Comparison of ENCODE assay signal across 1 cellular context in the genomic region with DNA sequence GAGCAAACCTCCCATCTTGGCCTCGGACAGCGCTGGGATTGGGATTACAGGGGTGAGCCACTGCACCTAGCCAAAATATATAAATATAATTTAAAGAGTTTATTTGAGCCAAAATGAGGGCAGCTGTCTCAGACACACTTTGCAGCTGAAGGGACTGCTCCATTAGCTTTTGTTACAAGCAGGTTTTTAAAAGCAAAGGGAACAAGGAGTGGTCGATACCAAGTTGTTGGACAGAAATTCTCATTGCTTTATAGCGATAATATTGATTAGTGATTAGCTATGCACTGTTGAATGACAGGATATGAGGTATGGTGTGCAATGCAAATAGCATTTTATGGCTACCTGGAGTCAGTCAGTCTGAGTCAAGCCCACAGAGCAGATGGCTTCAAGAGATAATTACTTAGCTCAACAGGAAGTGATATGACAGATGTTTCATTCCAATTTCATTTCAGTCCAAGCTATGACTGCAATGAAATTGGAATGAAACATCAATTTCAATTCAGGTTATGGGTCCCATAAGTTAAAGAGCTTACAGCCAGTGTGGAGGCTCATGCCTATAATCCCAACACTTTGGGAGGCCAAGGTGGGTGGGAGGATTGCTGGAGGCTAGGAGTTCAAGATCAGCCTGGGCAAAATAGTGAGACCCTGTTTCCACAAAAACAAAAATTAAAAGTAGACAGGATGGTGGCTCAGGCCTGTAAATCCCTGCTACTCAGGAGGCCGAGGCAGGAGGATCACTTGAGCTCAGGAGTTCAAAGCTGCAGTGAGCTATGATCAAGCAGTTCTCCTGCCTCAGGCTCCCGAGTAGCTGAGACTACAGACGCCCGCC.
A peak's percentile ranks its signal among the peaks of the same experiment; 100 is the strongest.
TF ChIP-seq lines count a peak whose summit lies in the region.

No MANE protein-coding gene starts in this region.

TF ChIP-seq in K562, 482 proteins besides CTCF, POLR2A, EP300 and RAD21 (continued from another document and continues in another):
- TF ChIP-seq, protein P1, sequence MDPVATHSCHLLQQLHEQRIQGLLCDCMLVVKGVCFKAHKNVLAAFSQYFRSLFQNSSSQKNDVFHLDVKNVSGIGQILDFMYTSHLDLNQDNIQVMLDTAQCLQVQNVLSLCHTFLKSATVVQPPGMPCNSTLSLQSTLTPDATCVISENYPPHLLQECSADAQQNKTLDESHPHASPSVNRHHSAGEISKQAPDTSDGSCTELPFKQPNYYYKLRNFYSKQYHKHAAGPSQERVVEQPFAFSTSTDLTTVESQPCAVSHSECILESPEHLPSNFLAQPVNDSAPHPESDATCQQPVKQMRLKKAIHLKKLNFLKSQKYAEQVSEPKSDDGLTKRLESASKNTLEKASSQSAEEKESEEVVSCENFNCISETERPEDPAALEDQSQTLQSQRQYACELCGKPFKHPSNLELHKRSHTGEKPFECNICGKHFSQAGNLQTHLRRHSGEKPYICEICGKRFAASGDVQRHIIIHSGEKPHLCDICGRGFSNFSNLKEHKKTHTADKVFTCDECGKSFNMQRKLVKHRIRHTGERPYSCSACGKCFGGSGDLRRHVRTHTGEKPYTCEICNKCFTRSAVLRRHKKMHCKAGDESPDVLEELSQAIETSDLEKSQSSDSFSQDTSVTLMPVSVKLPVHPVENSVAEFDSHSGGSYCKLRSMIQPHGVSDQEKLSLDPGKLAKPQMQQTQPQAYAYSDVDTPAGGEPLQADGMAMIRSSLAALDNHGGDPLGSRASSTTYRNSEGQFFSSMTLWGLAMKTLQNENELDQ (CRISPR knock-in tag; IDR thresholded peaks at IDR 0.05; ENCODE audit: borderline replicate concordance): no peak
- TF ChIP-seq SMARCA5 (IDR thresholded peaks at IDR 0.05) (peak; percentile 61), SMARCA4 (IDR thresholded peaks at IDR 0.05) (peak; percentile 98), ZNF707 (CRISPR knock-in tag; conservative IDR thresholded peaks at IDR 0.05) (no peak), NEUROD1 (IDR thresholded peaks at IDR 0.05; ENCODE audit: borderline replicate concordance, low read depth, low read length, partially characterized antibody) (peak; percentile 54), NCOA2 (IDR thresholded peaks at IDR 0.05; ENCODE audit: partially characterized antibody in 2 of 2) (peak in 1 of 2 experiments; percentile 10), NR3C1 (CRISPR knock-in tag; IDR thresholded peaks at IDR 0.05) (no peak), ZNF134 (CRISPR knock-in tag; conservative IDR thresholded peaks at IDR 0.05) (no peak), FOXJ3 (CRISPR knock-in tag; IDR thresholded peaks at IDR 0.05) (no peak), FOXK2 (conservative IDR thresholded peaks at IDR 0.05 in 1 of 2, IDR thresholded peaks at IDR 0.05 in 1 of 2; ENCODE audit: low read depth in 2 of 2) (peak; percentile 16 to 20; a peak in 1 of 4 replicates), ZBTB1 (CRISPR knock-in tag; IDR thresholded peaks at IDR 0.05; ENCODE audit: borderline replicate concordance, low read depth) (no peak), FOXM1 (IDR thresholded peaks at IDR 0.05; ENCODE audit: low read depth) (peak; percentile 73; the same call in 1 of the 2 replicates), FOXM1 (CRISPR knock-in tag; IDR thresholded peaks at IDR 0.05; ENCODE audit: low read depth) (no peak), NR4A1 (CRISPR knock-in tag; IDR thresholded peaks at IDR 0.05) (no peak), NR4A1 (tag; IDR thresholded peaks at IDR 0.05) (0 out of 2 replicates have a peak, but pooled peaks have one; percentile 58), PHB (CRISPR knock-in tag; IDR thresholded peaks at IDR 0.05) (no peak), CBX5 (IDR thresholded peaks at IDR 0.05; ENCODE audit: borderline replicate concordance, low read depth) (no peak), CHCHD3 (CRISPR knock-in tag; IDR thresholded peaks at IDR 0.05) (no peak), FOXA3 (CRISPR knock-in tag; conservative IDR thresholded peaks at IDR 0.05 in 1 of 2, IDR thresholded peaks at IDR 0.05 in 1 of 2) (peak in 1 of 2 experiments; percentile 70; a peak in 2 of 4 replicates), DDX20 (tag; IDR thresholded peaks at IDR 0.05; ENCODE audit: low read depth) (0 out of 2 replicates have a peak, but pooled peaks have one; percentile 13), SMAD3 (CRISPR knock-in tag; conservative IDR thresholded peaks at IDR 0.05) (peak; percentile 80; the same call in 1 of the 2 replicates), EP400 (IDR thresholded peaks at IDR 0.05) (peak; percentile 69), BACH1 (tag; IDR thresholded peaks at IDR 0.05) (no peak), ZNF143 (CRISPR knock-in tag; IDR thresholded peaks at IDR 0.05) (no peak), RFX1 (IDR thresholded peaks at IDR 0.05) (no peak), MCM5 (IDR thresholded peaks at IDR 0.05; ENCODE audit: low read depth) (no peak), MTA2 (IDR thresholded peaks at IDR 0.05; ENCODE audit: low read depth) (peak; percentile 81), MEF2D (tag; conservative IDR thresholded peaks at IDR 0.05; ENCODE audit: low read depth) (peak; percentile 43; the same call in 1 of the 2 replicates), PHTF2 (CRISPR knock-in tag; IDR thresholded peaks at IDR 0.05) (no peak), CBFA2T2 (conservative IDR thresholded peaks at IDR 0.05) (peak; percentile 73), SREBF1 (IDR thresholded peaks at IDR 0.05; ENCODE audit: borderline replicate concordance, low read depth, low read length) (no peak), FOSL1 (tag; conservative IDR thresholded peaks at IDR 0.05) (peak; percentile 92), ZNF780A (CRISPR knock-in tag; IDR thresholded peaks at IDR 0.05) (no peak), CREM (IDR thresholded peaks at IDR 0.05; ENCODE audit: low read depth) (peak; percentile 64; the same call in 1 of the 2 replicates), POLR2G (IDR thresholded peaks at IDR 0.05; ENCODE audit: low read depth, low read length) (no peak)
- TF ChIP-seq, protein P2, sequence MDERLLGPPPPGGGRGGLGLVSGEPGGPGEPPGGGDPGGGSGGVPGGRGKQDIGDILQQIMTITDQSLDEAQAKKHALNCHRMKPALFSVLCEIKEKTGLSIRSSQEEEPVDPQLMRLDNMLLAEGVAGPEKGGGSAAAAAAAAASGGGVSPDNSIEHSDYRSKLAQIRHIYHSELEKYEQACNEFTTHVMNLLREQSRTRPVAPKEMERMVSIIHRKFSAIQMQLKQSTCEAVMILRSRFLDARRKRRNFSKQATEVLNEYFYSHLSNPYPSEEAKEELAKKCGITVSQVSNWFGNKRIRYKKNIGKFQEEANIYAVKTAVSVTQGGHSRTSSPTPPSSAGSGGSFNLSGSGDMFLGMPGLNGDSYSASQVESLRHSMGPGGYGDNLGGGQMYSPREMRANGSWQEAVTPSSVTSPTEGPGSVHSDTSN (CRISPR knock-in tag; IDR thresholded peaks at IDR 0.05; ENCODE audit: low read depth): no peak
- TF ChIP-seq, protein P2 (tag; conservative IDR thresholded peaks at IDR 0.05; ENCODE audit: low read depth): peak; percentile 82
- TF ChIP-seq, protein P3, sequence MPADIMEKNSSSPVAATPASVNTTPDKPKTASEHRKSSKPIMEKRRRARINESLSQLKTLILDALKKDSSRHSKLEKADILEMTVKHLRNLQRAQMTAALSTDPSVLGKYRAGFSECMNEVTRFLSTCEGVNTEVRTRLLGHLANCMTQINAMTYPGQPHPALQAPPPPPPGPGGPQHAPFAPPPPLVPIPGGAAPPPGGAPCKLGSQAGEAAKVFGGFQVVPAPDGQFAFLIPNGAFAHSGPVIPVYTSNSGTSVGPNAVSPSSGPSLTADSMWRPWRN (IDR thresholded peaks at IDR 0.05; ENCODE audit: low read depth): peak; percentile 62
- TF ChIP-seq, protein P4, sequence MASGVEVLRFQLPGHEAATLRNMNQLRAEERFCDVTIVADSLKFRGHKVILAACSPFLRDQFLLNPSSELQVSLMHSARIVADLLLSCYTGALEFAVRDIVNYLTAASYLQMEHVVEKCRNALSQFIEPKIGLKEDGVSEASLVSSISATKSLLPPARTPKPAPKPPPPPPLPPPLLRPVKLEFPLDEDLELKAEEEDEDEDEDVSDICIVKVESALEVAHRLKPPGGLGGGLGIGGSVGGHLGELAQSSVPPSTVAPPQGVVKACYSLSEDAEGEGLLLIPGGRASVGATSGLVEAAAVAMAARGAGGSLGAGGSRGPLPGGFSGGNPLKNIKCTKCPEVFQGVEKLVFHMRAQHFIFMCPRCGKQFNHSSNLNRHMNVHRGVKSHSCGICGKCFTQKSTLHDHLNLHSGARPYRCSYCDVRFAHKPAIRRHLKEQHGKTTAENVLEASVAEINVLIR (CRISPR knock-in tag; IDR thresholded peaks at IDR 0.05): no peak
- TF ChIP-seq, protein P5, sequence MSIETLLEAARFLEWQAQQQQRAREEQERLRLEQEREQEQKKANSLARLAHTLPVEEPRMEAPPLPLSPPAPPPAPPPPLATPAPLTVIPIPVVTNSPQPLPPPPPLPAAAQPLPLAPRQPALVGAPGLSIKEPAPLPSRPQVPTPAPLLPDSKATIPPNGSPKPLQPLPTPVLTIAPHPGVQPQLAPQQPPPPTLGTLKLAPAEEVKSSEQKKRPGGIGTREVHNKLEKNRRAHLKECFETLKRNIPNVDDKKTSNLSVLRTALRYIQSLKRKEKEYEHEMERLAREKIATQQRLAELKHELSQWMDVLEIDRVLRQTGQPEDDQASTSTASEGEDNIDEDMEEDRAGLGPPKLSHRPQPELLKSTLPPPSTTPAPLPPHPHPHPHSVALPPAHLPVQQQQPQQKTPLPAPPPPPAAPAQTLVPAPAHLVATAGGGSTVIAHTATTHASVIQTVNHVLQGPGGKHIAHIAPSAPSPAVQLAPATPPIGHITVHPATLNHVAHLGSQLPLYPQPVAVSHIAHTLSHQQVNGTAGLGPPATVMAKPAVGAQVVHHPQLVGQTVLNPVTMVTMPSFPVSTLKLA (conservative IDR thresholded peaks at IDR 0.05): no peak; a peak in 1 of 4 replicates
- TF ChIP-seq, protein P6, sequence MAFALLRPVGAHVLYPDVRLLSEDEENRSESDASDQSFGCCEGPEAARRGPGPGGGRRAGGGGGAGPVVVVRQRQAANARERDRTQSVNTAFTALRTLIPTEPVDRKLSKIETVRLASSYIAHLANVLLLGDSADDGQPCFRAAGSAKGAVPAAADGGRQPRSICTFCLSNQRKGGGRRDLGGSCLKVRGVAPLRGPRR (CRISPR knock-in tag; IDR thresholded peaks at IDR 0.05): peak; percentile 35; the same call in 1 of the 2 replicates
- TF ChIP-seq, protein P7, sequence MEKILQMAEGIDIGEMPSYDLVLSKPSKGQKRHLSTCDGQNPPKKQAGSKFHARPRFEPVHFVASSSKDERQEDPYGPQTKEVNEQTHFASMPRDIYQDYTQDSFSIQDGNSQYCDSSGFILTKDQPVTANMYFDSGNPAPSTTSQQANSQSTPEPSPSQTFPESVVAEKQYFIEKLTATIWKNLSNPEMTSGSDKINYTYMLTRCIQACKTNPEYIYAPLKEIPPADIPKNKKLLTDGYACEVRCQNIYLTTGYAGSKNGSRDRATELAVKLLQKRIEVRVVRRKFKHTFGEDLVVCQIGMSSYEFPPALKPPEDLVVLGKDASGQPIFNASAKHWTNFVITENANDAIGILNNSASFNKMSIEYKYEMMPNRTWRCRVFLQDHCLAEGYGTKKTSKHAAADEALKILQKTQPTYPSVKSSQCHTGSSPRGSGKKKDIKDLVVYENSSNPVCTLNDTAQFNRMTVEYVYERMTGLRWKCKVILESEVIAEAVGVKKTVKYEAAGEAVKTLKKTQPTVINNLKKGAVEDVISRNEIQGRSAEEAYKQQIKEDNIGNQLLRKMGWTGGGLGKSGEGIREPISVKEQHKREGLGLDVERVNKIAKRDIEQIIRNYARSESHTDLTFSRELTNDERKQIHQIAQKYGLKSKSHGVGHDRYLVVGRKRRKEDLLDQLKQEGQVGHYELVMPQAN (IDR thresholded peaks at IDR 0.05; ENCODE audit: borderline replicate concordance): no peak
- TF ChIP-seq, protein P8, sequence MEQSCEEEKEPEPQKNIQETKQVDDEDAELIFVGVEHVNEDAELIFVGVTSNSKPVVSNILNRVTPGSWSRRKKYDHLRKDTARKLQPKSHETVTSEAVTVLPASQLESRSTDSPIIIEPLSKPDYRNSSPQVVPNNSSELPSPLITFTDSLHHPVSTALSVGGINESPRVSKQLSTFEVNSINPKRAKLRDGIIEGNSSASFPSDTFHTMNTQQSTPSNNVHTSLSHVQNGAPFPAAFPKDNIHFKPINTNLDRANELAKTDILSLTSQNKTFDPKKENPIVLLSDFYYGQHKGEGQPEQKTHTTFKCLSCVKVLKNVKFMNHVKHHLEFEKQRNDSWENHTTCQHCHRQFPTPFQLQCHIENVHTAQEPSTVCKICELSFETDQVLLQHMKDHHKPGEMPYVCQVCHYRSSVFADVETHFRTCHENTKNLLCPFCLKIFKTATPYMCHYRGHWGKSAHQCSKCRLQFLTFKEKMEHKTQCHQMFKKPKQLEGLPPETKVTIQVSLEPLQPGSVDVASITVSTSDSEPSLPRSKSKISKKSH (CRISPR knock-in tag; IDR thresholded peaks at IDR 0.05): no peak
- TF ChIP-seq, protein P9, sequence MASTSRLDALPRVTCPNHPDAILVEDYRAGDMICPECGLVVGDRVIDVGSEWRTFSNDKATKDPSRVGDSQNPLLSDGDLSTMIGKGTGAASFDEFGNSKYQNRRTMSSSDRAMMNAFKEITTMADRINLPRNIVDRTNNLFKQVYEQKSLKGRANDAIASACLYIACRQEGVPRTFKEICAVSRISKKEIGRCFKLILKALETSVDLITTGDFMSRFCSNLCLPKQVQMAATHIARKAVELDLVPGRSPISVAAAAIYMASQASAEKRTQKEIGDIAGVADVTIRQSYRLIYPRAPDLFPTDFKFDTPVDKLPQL (IDR thresholded peaks at IDR 0.05; ENCODE audit: extremely low read depth, insufficient read length): no peak
- TF ChIP-seq, protein P10, sequence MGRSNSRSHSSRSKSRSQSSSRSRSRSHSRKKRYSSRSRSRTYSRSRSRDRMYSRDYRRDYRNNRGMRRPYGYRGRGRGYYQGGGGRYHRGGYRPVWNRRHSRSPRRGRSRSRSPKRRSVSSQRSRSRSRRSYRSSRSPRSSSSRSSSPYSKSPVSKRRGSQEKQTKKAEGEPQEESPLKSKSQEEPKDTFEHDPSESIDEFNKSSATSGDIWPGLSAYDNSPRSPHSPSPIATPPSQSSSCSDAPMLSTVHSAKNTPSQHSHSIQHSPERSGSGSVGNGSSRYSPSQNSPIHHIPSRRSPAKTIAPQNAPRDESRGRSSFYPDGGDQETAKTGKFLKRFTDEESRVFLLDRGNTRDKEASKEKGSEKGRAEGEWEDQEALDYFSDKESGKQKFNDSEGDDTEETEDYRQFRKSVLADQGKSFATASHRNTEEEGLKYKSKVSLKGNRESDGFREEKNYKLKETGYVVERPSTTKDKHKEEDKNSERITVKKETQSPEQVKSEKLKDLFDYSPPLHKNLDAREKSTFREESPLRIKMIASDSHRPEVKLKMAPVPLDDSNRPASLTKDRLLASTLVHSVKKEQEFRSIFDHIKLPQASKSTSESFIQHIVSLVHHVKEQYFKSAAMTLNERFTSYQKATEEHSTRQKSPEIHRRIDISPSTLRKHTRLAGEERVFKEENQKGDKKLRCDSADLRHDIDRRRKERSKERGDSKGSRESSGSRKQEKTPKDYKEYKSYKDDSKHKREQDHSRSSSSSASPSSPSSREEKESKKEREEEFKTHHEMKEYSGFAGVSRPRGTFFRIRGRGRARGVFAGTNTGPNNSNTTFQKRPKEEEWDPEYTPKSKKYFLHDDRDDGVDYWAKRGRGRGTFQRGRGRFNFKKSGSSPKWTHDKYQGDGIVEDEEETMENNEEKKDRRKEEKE (IDR thresholded peaks at IDR 0.05; ENCODE audit: borderline replicate concordance in 1 of 2, control insufficient read depth in 1 of 2, low read depth in 2 of 2, low read length in 1 of 2): no peak
